Comparison of ENCODE assay signal across 8 cellular contexts in genomic region chr17:9645858-9646555, GRCh38.
DNase-seq lines count a peak whose midpoint lies in the region; ATAC-seq and TF ChIP-seq lines count a peak whose summit lies in the region.

No MANE protein-coding gene starts in this region.

- ATAC-seq in HG03432 (IDR thresholded peaks at IDR 0.05; ENCODE audit: unreplicated experiment) (no peak), GM18519 (IDR thresholded peaks at IDR 0.05; ENCODE audit: low FRiP score, unreplicated experiment) (no peak), HG03108 (IDR thresholded peaks at IDR 0.05; ENCODE audit: unreplicated experiment) (no peak)

- peaks cover 4% of the 10 kb centered on the region for H3K9me3 Mint-ChIP-seq in nephron progenitor cell

- H3K27me3 Mint-ChIP-seq in nephron progenitor cell (ENCODE audit: low read depth, poor library complexity), result peaks cover 46% of the 10 kb centered on the region

- H3K27ac Mint-ChIP-seq in nephron progenitor cell, result peak overlapping the region; percentile 77

- DNase-seq in D341Med (ENCODE audit: low spot score) (peak; percentile 37), HL-60 (ENCODE audit: low read depth in 1 of 2, low spot score in 1 of 2) (peak in 1 of 2 experiments; percentile 1), erythroblast (lab: John Stamatoyannopoulos, UW) (peak; percentile 47 to 57), nephron progenitor cell (peak; percentile 69)

- H3K4me1 Mint-ChIP-seq in nephron progenitor cell, result peaks cover 44% of the 10 kb centered on the region

- H3K4me3 Mint-ChIP-seq in nephron progenitor cell, result peak overlapping the region; percentile 88

- TF ChIP-seq POLR2A in erythroblast (IDR thresholded peaks at IDR 0.05; ENCODE audit: low read length), result no peak

- H3K27ac ChIP-seq in HL-60 (replicated peaks), result no peak overlapping the region
- H3K27ac ChIP-seq in VCaP, result peak overlapping the region; percentile 97

- H3K36me3 Mint-ChIP-seq in nephron progenitor cell (ENCODE audit: low read depth), result no peaks in the 10 kb centered on the region

- TF ChIP-seq CTCF in HL-60 (IDR thresholded peaks at IDR 0.05; ENCODE audit: insufficient read depth, low read length) (no peak), VCaP (conservative IDR thresholded peaks at IDR 0.05) (peak; percentile 52), nephron progenitor cell (IDR thresholded peaks at IDR 0.05) (no peak)

- peak overlapping the region; percentile 42 for H3K4me3 ChIP-seq in HL-60 (replicated peaks; ENCODE audit: insufficient read depth, low read length)

- H3K27me3 ChIP-seq in HL-60 (ENCODE audit: insufficient read depth, poor library complexity, severe bottlenecking), result no peaks in the 10 kb centered on the region
